ENCODE assay signal across 24 cellular contexts in genomic region chr17:8520981-8521380, GRCh38.
"Had no signal": no experiment of that assay in that cellular context is flagged by ENCODE, and none has a peak within 500 bp of the region (broad histone marks: within the 10 kb centered on the region; RNA-seq: fewer than 3 reads in every experiment).

No MANE protein-coding gene starts in this region.

- H3K27ac ChIP-seq: dorsolateral prefrontal cortex, epithelial cell of prostate, gastrocnemius medialis, left lung, neural progenitor cell, parathyroid adenoma, right lobe of liver, upper lobe of left lung had no signal

- ATAC-seq: esophagus mucosa; gastrocnemius medialis; left cardiac atrium; left lung; mucosa of descending colon; natural killer cell treated with Interleukin-12 subunit alpha and Interleukin-12 subunit beta and Interleukin-15 and Interleukin-18, amount 100 ng/mL, for 72 hours; right lobe of liver; stimulated activated naive CD8-positive, alpha-beta T cell treated with anti-CD3 and anti-CD28 coated beads, Interleukin-15, amount 100 ng/mL, for 72 hours had no signal

- H3K9me3 ChIP-seq: gastrocnemius medialis, left lung, mucosa of descending colon, right lobe of liver, tibial artery, upper lobe of left lung had no signal

- H3K4me1 ChIP-seq: gastrocnemius medialis, left lung, neural progenitor cell, parathyroid adenoma, right lobe of liver, upper lobe of left lung had no signal

- H3K4me3 ChIP-seq: dorsolateral prefrontal cortex, gastrocnemius medialis, left lung, mucosa of descending colon, neural progenitor cell, right lobe of liver, tibial artery, upper lobe of left lung had no signal

- FAIRE-seq: colon, small intestine, urothelium cell line had no signal

- H3K9ac ChIP-seq: neural progenitor cell, parathyroid adenoma had no signal

- H3K27me3 ChIP-seq: dorsolateral prefrontal cortex, gastrocnemius medialis, left lung, neural progenitor cell, right lobe of liver, tibial artery, upper lobe of left lung had no signal

- DNase-seq: dorsolateral prefrontal cortex; effector CD4-positive, alpha-beta T cell; gastrocnemius medialis; left cardiac atrium; left lung; mesenchymal stem cell; mucosa of descending colon; naive B cell; right lobe of liver; small intestine; stimulated activated CD4-positive, alpha-beta T cell treated with anti-CD3 and anti-CD28 coated beads, Interleukin-15, amount 100 ng/mL, for 24 hours; stimulated activated CD4-positive, alpha-beta T cell treated with anti-CD3 and anti-CD28 coated beads, Interleukin-4, amount 100 ng/mL, for 1 hour; stimulated activated CD8-positive, alpha-beta memory T cell treated with anti-CD3 and anti-CD28 coated beads, Interleukin-4, amount 100 ng/mL, for 48 hours; stimulated activated naive CD4-positive, alpha-beta T cell; stimulated activated naive CD8-positive, alpha-beta T cell treated with anti-CD3 and anti-CD28 coated beads, Interleukin-15, amount 100 ng/mL, for 72 hours; tibial artery; upper lobe of left lung had no signal
